Comparison of ENCODE assay signal across 1 cellular context in genomic region chr9:126376311-126376902, GRCh38.
TF ChIP-seq lines count a peak whose summit lies in the region.

No MANE protein-coding gene starts in this region.

TF ChIP-seq in SK-N-SH, 30 proteins besides CTCF, POLR2A, EP300 and RAD21 (continued from another document):
- TF ChIP-seq ZBTB33 (IDR thresholded peaks at IDR 0.05; ENCODE audit: borderline replicate concordance, low read depth): no peak
- TF ChIP-seq MXI1 (IDR thresholded peaks at IDR 0.05; ENCODE audit: low read depth, low read length): no peak
- no peak for TF ChIP-seq FOXM1 (IDR thresholded peaks at IDR 0.05; ENCODE audit: low read depth)
